1 cellular context compared by ENCODE assay signal in genomic region chr5:151225475-151225874, GRCh38.
TF ChIP-seq lines count a peak whose summit lies in the region.

No MANE protein-coding gene starts in this region.

TF ChIP-seq in HCT116, 20 proteins besides CTCF, POLR2A, EP300 and RAD21:
- no peak for TF ChIP-seq ATF3 (IDR thresholded peaks at IDR 0.05)
- TF ChIP-seq REST (IDR thresholded peaks at IDR 0.05; ENCODE audit: low read depth): no peak
- TF ChIP-seq ZNF274 (IDR thresholded peaks at IDR 0.05; ENCODE audit: low read depth, low read length): no peak
- no peak for TF ChIP-seq SP1 (IDR thresholded peaks at IDR 0.05; ENCODE audit: low read depth)
- no peak for TF ChIP-seq ELF1 (IDR thresholded peaks at IDR 0.05; ENCODE audit: borderline replicate concordance, low read depth)
- no peak for TF ChIP-seq SRF (IDR thresholded peaks at IDR 0.05; ENCODE audit: low read depth)
- TF ChIP-seq YY1 (IDR thresholded peaks at IDR 0.05; ENCODE audit: extremely low read depth, insufficient replicate concordance, low read depth, low read length): no peak
- TF ChIP-seq ZFX (IDR thresholded peaks at IDR 0.05): no peak
- TF ChIP-seq JUND (IDR thresholded peaks at IDR 0.05): no peak
